16 cellular contexts compared by ENCODE assay signal in genomic region chr15:67164811-67165652, GRCh38.
DNase-seq lines count a peak whose midpoint lies in the region; ATAC-seq, FAIRE-seq and TF ChIP-seq lines count a peak whose summit lies in the region.
"Had no signal": no experiment of that assay in that cellular context is flagged by ENCODE, and none has a peak within 500 bp of the region (broad histone marks: within the 10 kb centered on the region; RNA-seq: fewer than 3 reads in every experiment).

No MANE protein-coding gene starts in this region.

- H3K4me3 Mint-ChIP-seq in GM23338: peak overlapping the region; percentile 46
- H3K4me3 Mint-ChIP-seq in brain: peak overlapping the region in 2 of 5 experiments; percentile 10 to 47
- H3K4me3 Mint-ChIP-seq: activated CD4-positive, alpha-beta memory T cell treated with anti-CD3 and anti-CD28 coated beads for 36 hours; natural killer cell treated with Interleukin-12 subunit alpha and Interleukin-12 subunit beta and Interleukin-15 and Interleukin-18, amount 100 ng/mL, for 72 hours had no signal

- H3K4me1 ChIP-seq in GM23338 (ENCODE audit: insufficient read depth): peaks cover 28% of the 10 kb centered on the region
- H3K4me1 ChIP-seq in right atrium auricular region: peaks cover 0 to 63% of the 10 kb centered on the region in 2 donors
- H3K4me1 ChIP-seq in psoas muscle: peaks cover 88% of the 10 kb centered on the region
- H3K4me1 ChIP-seq: SJSA1 had no signal

- H3K9me3 Mint-ChIP-seq in GM23338 (no peaks in the 10 kb centered on the region), brain (peaks cover 0 to 5% (median 0%) of the 10 kb centered on the region in 5 experiments)
- H3K9me3 Mint-ChIP-seq: activated CD4-positive, alpha-beta memory T cell treated with anti-CD3 and anti-CD28 coated beads for 36 hours; natural killer cell treated with Interleukin-12 subunit alpha and Interleukin-12 subunit beta and Interleukin-15 and Interleukin-18, amount 100 ng/mL, for 72 hours had no signal

- intact Hi-C loops in psoas muscle (cut with DNase I): loop anchor here (5.0 kb wide), 2 partner anchors 38 to 83 kb away; no protein-coding TSS in a partner anchor

- TF ChIP-seq CTCF in GM23338 (conservative IDR thresholded peaks at IDR 0.05; ENCODE audit: low read depth in 2 of 2) (peak; percentile 38 to 54), brain (conservative IDR thresholded peaks at IDR 0.05) (no peak), right atrium auricular region (IDR thresholded peaks at IDR 0.05) (peak in 1 of 2 donors; percentile 37), psoas muscle (IDR thresholded peaks at IDR 0.05) (no peak)

- H3K4me1 Mint-ChIP-seq in GM23338: peaks cover 51% of the 10 kb centered on the region
- peaks cover 78% of the 10 kb centered on the region for H3K4me1 Mint-ChIP-seq in brain

- 68 to 80% (median 73%) methylated on average over 35 of the region's 35 CpGs for WGBS in psoas muscle, 3 donors

- H3K27me3 ChIP-seq in GM23338 (ENCODE audit: insufficient read depth): no peaks in the 10 kb centered on the region
- no peaks in the 10 kb centered on the region for H3K27me3 ChIP-seq in right atrium auricular region
- H3K27me3 ChIP-seq in psoas muscle (ENCODE audit: insufficient read depth in 3 of 3, low read length in 2 of 3): no peaks in the 10 kb centered on the region
- H3K27me3 ChIP-seq: body of pancreas, SJSA1, tibial nerve had no signal

- no peaks in the 10 kb centered on the region; the same call in 1 of the 2 replicates for H4K20me1 ChIP-seq in GM23338 (replicated peaks; ENCODE audit: insufficient read depth)

- H3K27me3 Mint-ChIP-seq in GM23338 (ENCODE audit: insufficient read depth, low read depth, poor library complexity) (peaks cover 14% of the 10 kb centered on the region), brain (peaks cover 2% of the 10 kb centered on the region)
- H3K27me3 Mint-ChIP-seq: activated CD4-positive, alpha-beta memory T cell treated with anti-CD3 and anti-CD28 coated beads for 36 hours; natural killer cell treated with Interleukin-12 subunit alpha and Interleukin-12 subunit beta and Interleukin-15 and Interleukin-18, amount 100 ng/mL, for 72 hours had no signal

- no peaks in the 10 kb centered on the region for H3K79me2 ChIP-seq in GM23338 (replicated peaks; ENCODE audit: insufficient read depth)

- peak overlapping the region; percentile 18 for H3K4me2 ChIP-seq in GM23338

- peak overlapping the region; percentile 37 for H3K4me3 ChIP-seq in GM23338
- H3K4me3 ChIP-seq in right atrium auricular region: no peak overlapping the region
- no peak overlapping the region for H3K4me3 ChIP-seq in psoas muscle
- H3K4me3 ChIP-seq: body of pancreas, SJSA1, tibial nerve had no signal

- FAIRE-seq in GM19239 (lab: Jason Lieb, UNC): no peak
- FAIRE-seq: GM12891 had no signal

- peaks cover 15% of the 10 kb centered on the region; the same call in 1 of the 2 replicates for H3F3A ChIP-seq in GM23338 (replicated peaks; ENCODE audit: low read depth)

- H2AFZ ChIP-seq in GM23338: no peak overlapping the region

- no peaks in the 10 kb centered on the region for H3K36me3 ChIP-seq in GM23338 (ENCODE audit: insufficient read depth)
- peaks cover 32% of the 10 kb centered on the region for H3K36me3 ChIP-seq in right atrium auricular region
- peaks cover 0 to 18% of the 10 kb centered on the region in 2 donors for H3K36me3 ChIP-seq in psoas muscle (ENCODE audit: insufficient read depth in 1 of 2, low read depth in 1 of 2)

- DNase-seq in GM23338 (ENCODE audit: low spot score) (peak; percentile 74), right atrium auricular region (ENCODE audit: low spot score) (no peak), psoas muscle (peak in 1 of 2 donors; percentile 65), GM19239 (ENCODE audit: insufficient read length, low spot score) (no peak), NCI-H146 (lab: John Stamatoyannopoulos, UW) (no peak), KG1 (lab: John Stamatoyannopoulos, UW) (no peak)
- DNase-seq: activated CD4-positive, alpha-beta memory T cell treated with anti-CD3 and anti-CD28 coated beads for 36 hours; body of pancreas; COR-L47; NCI-H446 had no signal

- H3K36me3 Mint-ChIP-seq in GM23338 (ENCODE audit: low read depth): peaks cover 21% of the 10 kb centered on the region
- peaks cover 5% of the 10 kb centered on the region for H3K36me3 Mint-ChIP-seq in brain
- H3K36me3 Mint-ChIP-seq: natural killer cell treated with Interleukin-12 subunit alpha and Interleukin-12 subunit beta and Interleukin-15 and Interleukin-18, amount 100 ng/mL, for 72 hours had no signal

- no peaks in the 10 kb centered on the region for H3K9me3 ChIP-seq in right atrium auricular region
- H3K9me3 ChIP-seq in psoas muscle: no peaks in the 10 kb centered on the region
- H3K9me3 ChIP-seq: body of pancreas, SJSA1, tibial nerve had no signal

- H3K27ac Mint-ChIP-seq in GM23338 (peak overlapping the region; percentile 79), brain (peak overlapping the region; percentile 55 to 88 (median 79))
- H3K27ac Mint-ChIP-seq: activated CD4-positive, alpha-beta memory T cell treated with anti-CD3 and anti-CD28 coated beads for 36 hours; natural killer cell treated with Interleukin-12 subunit alpha and Interleukin-12 subunit beta and Interleukin-15 and Interleukin-18, amount 100 ng/mL, for 72 hours had no signal

- peak overlapping the region; percentile 67 for H3K27ac ChIP-seq in GM23338 (ENCODE audit: low read depth)
- H3K27ac ChIP-seq in right atrium auricular region: peak overlapping the region; percentile 44 to 67
- peak overlapping the region; percentile 88 for H3K27ac ChIP-seq in psoas muscle
- H3K27ac ChIP-seq: body of pancreas, SJSA1 had no signal

- ATAC-seq in GM23338 (peak; percentile 69), psoas muscle (no peak), GM21825 (IDR thresholded peaks at IDR 0.05; ENCODE audit: unreplicated experiment) (no peak)
- ATAC-seq: body of pancreas had no signal

- H3K9me2 ChIP-seq in GM23338 (ENCODE audit: insufficient read depth): no peaks in the 10 kb centered on the region

TF ChIP-seq in GM23338, 12 proteins besides CTCF, POLR2A, EP300 and RAD21 (continues in another document):
- no peak for TF ChIP-seq CREB1 (CRISPR knock-in tag; IDR thresholded peaks at IDR 0.05; ENCODE audit: low read depth)
- no peak for TF ChIP-seq ZNF462 (CRISPR knock-in tag; IDR thresholded peaks at IDR 0.05)
- no peak for TF ChIP-seq ZNF331 (CRISPR knock-in tag; IDR thresholded peaks at IDR 0.05; ENCODE audit: low read depth)
- TF ChIP-seq JUNB (IDR thresholded peaks at IDR 0.05; ENCODE audit: unreplicated experiment): no peak

Comparison
In these comparisons a context has a peak if more than half of its experiments do, and no peak if none do; other contexts are left out.
1. CTCF ChIP-seq: peak in GM23338 (2 of 2); none in brain (0 of 2) and psoas muscle (single experiment).
2. Peak in every context shown above with its lines, with median percentiles within 50 percentile points of each other: H3K27ac ChIP-seq.